Comparison of ENCODE assay signal across 27 cellular contexts in the genomic region with DNA sequence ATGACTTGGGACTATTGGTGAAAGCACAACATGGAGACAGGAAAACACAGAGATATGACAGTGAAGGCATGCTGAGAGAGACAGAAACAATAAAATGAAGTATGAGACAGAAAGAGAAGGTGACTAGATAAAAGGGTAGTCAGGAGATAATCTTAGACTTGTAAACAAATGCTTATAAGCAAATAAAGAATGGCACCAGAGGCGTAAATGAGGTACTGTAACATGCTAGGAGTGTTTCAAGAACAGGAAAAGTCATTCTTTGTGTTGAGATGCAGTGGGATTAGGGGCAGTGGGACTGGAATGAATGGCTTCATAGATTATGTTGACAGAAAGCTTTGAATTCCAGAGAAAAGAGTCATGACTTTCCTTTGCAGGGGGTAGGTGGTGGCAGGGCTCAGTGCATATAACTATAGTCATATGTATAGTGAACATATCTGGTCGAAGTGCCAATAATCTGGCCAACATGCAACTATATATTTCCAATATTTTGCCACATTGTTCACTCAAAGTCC.
A peak's percentile ranks its signal among the peaks of the same experiment; 100 is the strongest.
DNase-seq lines count a peak whose midpoint lies in the region; ATAC-seq lines count a peak whose summit lies in the region.
"Had no signal": no experiment of that assay in that cellular context is flagged by ENCODE, and none has a peak within 500 bp of the region (broad histone marks: within the 10 kb centered on the region; RNA-seq: fewer than 3 reads in every experiment).

No MANE protein-coding gene starts in this region.

- no peaks in the 10 kb centered on the region for H3K36me3 ChIP-seq in CD4-positive, alpha-beta memory T cell (ENCODE audit: insufficient read depth, low read length)
- H3K36me3 ChIP-seq: HAP-1, heart right ventricle had no signal

- DNase-seq in A172 (ENCODE audit: low spot score) (peak; percentile 26), HK-2 (ENCODE audit: unreplicated experiment) (peak; percentile 6), amniotic epithelial cell (ENCODE audit: low read depth) (peak; percentile 15), kidney glomerular epithelial cell (lab: John Stamatoyannopoulos, UW) (peak; percentile 16), cerebellar cortex (ENCODE audit: low spot score) (no peak)
- DNase-seq in CD4-positive, alpha-beta memory T cell = no peak
- DNase-seq in NK-92 treated with Interleukin-12 subunit alpha and Interleukin-12 subunit beta, amount 100 ng/mL, for 24 hours (lab: John Stamatoyannopoulos, UW) = no peak
- DNase-seq: 8988T; activated CD4-positive, alpha-beta memory T cell treated with anti-CD3 and anti-CD28 coated beads for 36 hours; activated CD8-positive, alpha-beta memory T cell treated with anti-CD3 and anti-CD28 coated beads, Interleukin-2, amount 50 U/mL, for 48 hours; heart right ventricle; natural killer cell; NCI-H1092 treated with DMSO at 0.1 percent for 48 hours; NCI-H187 treated with DMSO at 0.1 percent for 48 hours; NCI-H2227 treated with DMSO at 0.1 percent for 48 hours; NCI-H748 treated with DMSO at 0.1 percent for 48 hours; T-cell had no signal

- H3K9me3 Mint-ChIP-seq in CD4-positive, alpha-beta memory T cell = peaks cover 0 to 3% (median 0%) of the 10 kb centered on the region in 8 donors
- H3K9me3 Mint-ChIP-seq: activated CD4-positive, alpha-beta memory T cell treated with anti-CD3 and anti-CD28 coated beads for 36 hours; activated naive CD4-positive, alpha-beta T cell treated with anti-CD3 and anti-CD28 coated beads, Interleukin-2, amount 50 U/mL, for 72 hours; activated T-helper 2 cell treated with anti-CD3 and anti-CD28 coated beads, Interferon-gamma antibody, Interleukin-2, Interleukin-4, amounts not matched to agents 10 μg/mL and 5 μg/mL and 100 μg/mL, durations not matched to agents 14 hours and 24 hours and 36 hours; mesothelial cell of epicardium; stimulated activated naive CD8-positive, alpha-beta T cell treated with anti-CD3 and anti-CD28 coated beads, Interleukin-15, Interleukin-2, amounts not matched to agents 100 ng/mL and 50 ng/mL, for 24 hours; T-cell had no signal

- CTCF ChIA-PET in CD4-positive, alpha-beta memory T cell (lab: Charles Lee; ENCODE audit: partially characterized antibody) = no interaction called here

- no peaks in the 10 kb centered on the region for H3K4me1 ChIP-seq in CD4-positive, alpha-beta memory T cell (ENCODE audit: insufficient read depth, low read length)
- H3K4me1 ChIP-seq: HAP-1, heart right ventricle had no signal

- no peaks in the 10 kb centered on the region for H3K36me3 Mint-ChIP-seq in CD4-positive, alpha-beta memory T cell
- H3K36me3 Mint-ChIP-seq: activated CD4-positive, alpha-beta memory T cell treated with anti-CD3 and anti-CD28 coated beads for 36 hours; activated naive CD4-positive, alpha-beta T cell treated with anti-CD3 and anti-CD28 coated beads, Interleukin-2, amount 50 U/mL, for 72 hours; mesothelial cell of epicardium; natural killer cell; T-cell had no signal

- no peaks in the 10 kb centered on the region for H3K9me3 ChIP-seq in CD4-positive, alpha-beta memory T cell (ENCODE audit: control insufficient read depth in 1 of 2, low read length in 2 of 2)
- H3K9me3 ChIP-seq: HAP-1, heart right ventricle had no signal

- H3K27ac ChIP-seq in CD4-positive, alpha-beta memory T cell (ENCODE audit: low read depth, low read length) = no peak overlapping the region
- H3K27ac ChIP-seq: epithelial cell of prostate, heart right ventricle had no signal

- POLR2A ChIA-PET in CD4-positive, alpha-beta memory T cell (lab: Charles Lee; ENCODE audit: partially characterized antibody) = no interaction called here

- no peak for ATAC-seq in GM21576 (IDR thresholded peaks at IDR 0.05; ENCODE audit: unreplicated experiment)
- ATAC-seq: activated CD4-positive, CD25-positive, alpha-beta regulatory T cell treated with anti-CD3 and anti-CD28 coated beads, Interleukin-2, amount 50 U/mL, for 24 hours; activated naive CD4-positive, alpha-beta T cell treated with anti-CD3 and anti-CD28 coated beads, Interleukin-2, amount 50 U/mL, for 72 hours; heart right ventricle; left lobe of liver; natural killer cell; T-cell had no signal

- H3K4me1 Mint-ChIP-seq in CD4-positive, alpha-beta memory T cell = no peaks in the 10 kb centered on the region
- H3K4me1 Mint-ChIP-seq: B cell, mesothelial cell of epicardium, natural killer cell, T-cell had no signal

- H3K27ac Mint-ChIP-seq in CD4-positive, alpha-beta memory T cell = peak overlapping the region in 1 of 7 donors; percentile 1
- H3K27ac Mint-ChIP-seq: activated CD4-positive, alpha-beta memory T cell treated with anti-CD3 and anti-CD28 coated beads for 36 hours; activated naive CD4-positive, alpha-beta T cell treated with anti-CD3 and anti-CD28 coated beads, Interleukin-2, amount 50 U/mL, for 72 hours; activated T-helper 2 cell treated with anti-CD3 and anti-CD28 coated beads, Interferon-gamma antibody, Interleukin-2, Interleukin-4, amounts not matched to agents 10 μg/mL and 5 μg/mL and 100 μg/mL, durations not matched to agents 14 hours and 24 hours and 36 hours; B cell; mesothelial cell of epicardium; natural killer cell; stimulated activated naive CD8-positive, alpha-beta T cell treated with anti-CD3 and anti-CD28 coated beads, Interleukin-15, Interleukin-2, amounts not matched to agents 100 ng/mL and 50 ng/mL, for 24 hours; T-cell had no signal

- H3K4me3 Mint-ChIP-seq in CD4-positive, alpha-beta memory T cell = no peak overlapping the region
- H3K4me3 Mint-ChIP-seq: activated CD4-positive, alpha-beta memory T cell treated with anti-CD3 and anti-CD28 coated beads for 36 hours; B cell; mesothelial cell of epicardium; natural killer cell; stimulated activated naive CD8-positive, alpha-beta T cell treated with anti-CD3 and anti-CD28 coated beads, Interleukin-15, Interleukin-2, amounts not matched to agents 100 ng/mL and 50 ng/mL, for 24 hours; T-cell had no signal

- no peaks in the 10 kb centered on the region for H3K27me3 Mint-ChIP-seq in CD4-positive, alpha-beta memory T cell
- H3K27me3 Mint-ChIP-seq: B cell; stimulated activated naive CD8-positive, alpha-beta T cell treated with anti-CD3 and anti-CD28 coated beads, Interleukin-15, Interleukin-2, amounts not matched to agents 100 ng/mL and 50 ng/mL, for 24 hours had no signal

- H3K27me3 ChIP-seq in CD4-positive, alpha-beta memory T cell (ENCODE audit: insufficient read depth, low read length) = no peaks in the 10 kb centered on the region
- H3K27me3 ChIP-seq: heart right ventricle had no signal

- no peak overlapping the region for H3K4me3 ChIP-seq in CD4-positive, alpha-beta memory T cell (ENCODE audit: low read length in 2 of 2)
- H3K4me3 ChIP-seq: HAP-1, heart right ventricle had no signal

- intact Hi-C loops in CD4-positive, alpha-beta memory T cell (cut with micrococcal nuclease) = no loop called here

Comparison
In these comparisons a context has a peak if more than half of its experiments do, and no peak if none do; other contexts are left out.
1. DNase-seq: peak in A172 (single experiment), HK-2 (single experiment), amniotic epithelial cell (single experiment) and kidney glomerular epithelial cell (single experiment); none in CD4-positive, alpha-beta memory T cell (0 of 5), cerebellar cortex (single experiment) and NK-92 treated with Interleukin-12 subunit alpha and Interleukin-12 subunit beta, amount 100 ng/mL, for 24 hours (single experiment).